In the genomic region with DNA sequence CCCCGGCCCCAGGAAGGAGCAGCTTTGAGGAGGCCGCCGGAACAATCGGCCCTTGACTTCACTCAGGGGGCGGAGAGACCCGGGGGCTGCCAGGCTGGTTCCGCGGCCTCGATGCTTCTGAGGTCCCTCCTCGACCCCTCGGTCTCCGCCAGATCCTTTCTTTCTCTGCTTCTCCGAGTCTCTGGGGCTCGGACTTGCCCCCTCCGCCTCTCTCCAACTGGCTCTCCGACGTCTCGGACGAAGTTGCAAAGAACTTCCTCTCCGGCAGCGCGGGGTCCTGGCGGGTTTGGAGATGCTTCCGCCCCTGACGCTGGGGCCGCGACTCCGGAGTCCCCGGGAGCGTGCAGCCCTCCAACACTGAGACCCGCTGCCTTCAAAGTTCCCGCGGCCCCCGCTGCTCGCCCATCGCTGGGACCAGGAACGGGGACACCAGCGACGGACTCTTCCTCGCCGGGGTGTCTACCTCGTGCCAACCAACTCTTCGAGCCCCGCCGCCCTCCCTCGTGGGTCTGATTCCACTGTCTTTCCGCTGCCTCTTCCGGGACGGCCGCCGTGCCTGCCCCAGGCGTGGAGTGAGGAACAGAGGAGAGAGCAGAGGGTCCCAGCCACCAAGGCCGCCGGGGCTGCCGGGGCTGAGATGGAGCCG, we compare ENCODE assay signal across 8 cellular contexts. TPM values are rescaled to one million over a fixed set of nuclear protein-coding genes. Genes with fewer than 3 reads are reported as not detected.
DNase-seq lines count a peak whose midpoint lies in the region; ATAC-seq, FAIRE-seq and TF ChIP-seq lines count a peak whose summit lies in the region.

No MANE protein-coding gene starts in this region.

- no peaks in the 10 kb centered on the region for H3K79me1 ChIP-seq in mesendoderm (ENCODE audit: low read length)

- intact Hi-C loops in CD14-positive monocyte (cut with micrococcal nuclease) (no loop called here), thyroid gland (cut with DNase I) (no loop called here)

- no CpG with 5 or more reads among the region's 56 CpGs for WGBS in mesendoderm (ENCODE audit: extremely low coverage, insufficient coverage, low lambda C conversion rate)
- WGBS in thyroid gland, 2 donors = 0 to 3% methylated on average over 29 to 39 of the region's 56 CpGs

- H2AK5ac ChIP-seq in mesendoderm (ENCODE audit: low read length) = no peak overlapping the region

- CTCF ChIA-PET in T-cell (lab: Charles Lee) = interaction anchor here (0.6 to 1.8 kb wide), 4 partner anchors 10 to 1395 kb away, joined by 3 to 5 read pairs (median 4); no protein-coding TSS in a partner anchor

- TF ChIP-seq POLR2A in thyroid gland (IDR thresholded peaks at IDR 0.05) = no peak
- TF ChIP-seq POLR2A in H54 (IDR thresholded peaks at IDR 0.05; ENCODE audit: low read depth, low read length) = no peak

- H3K27ac Mint-ChIP-seq in CD14-positive monocyte (no peak overlapping the region), T-cell (no peak overlapping the region)

- peak; percentile 1 for ATAC-seq in GM21423 (IDR thresholded peaks at IDR 0.05; ENCODE audit: unreplicated experiment)
- peak in 1 of 4 experiments; percentile 2 for ATAC-seq in T-cell (replicated peaks in 1 of 4)
- no peak for ATAC-seq in HG02588 (IDR thresholded peaks at IDR 0.05; ENCODE audit: unreplicated experiment)

- no peak overlapping the region for H2BK120ac ChIP-seq in mesendoderm (ENCODE audit: low read depth, low read length)

- no peaks in the 10 kb centered on the region for H3K79me2 ChIP-seq in mesendoderm (ENCODE audit: control insufficient read depth, insufficient read depth, low read length)

- H3K9me3 Mint-ChIP-seq in CD14-positive monocyte (peaks cover 8 to 52% (median 38%) of the 10 kb centered on the region in 7 donors), T-cell (no peaks in the 10 kb centered on the region)

- H3K36me3 ChIP-seq in mesendoderm (ENCODE audit: control insufficient read depth, insufficient read depth, low read length) = no peaks in the 10 kb centered on the region
- no peaks in the 10 kb centered on the region for H3K36me3 ChIP-seq in thyroid gland

- no peak overlapping the region for H3K56ac ChIP-seq in mesendoderm (ENCODE audit: low read length)

- no peak overlapping the region for H2BK15ac ChIP-seq in mesendoderm (replicated peaks; ENCODE audit: low read depth)

- DNase-seq in CD14-positive monocyte (ENCODE audit: low spot score) = no peak
- no peak for DNase-seq in T-cell
- peak; percentile 30 for DNase-seq in mesendoderm
- no peak for DNase-seq in thyroid gland
- DNase-seq in occipital lobe (lab: John Stamatoyannopoulos, UW) = no peak
- no peak for DNase-seq in H54 (ENCODE audit: insufficient read length, low spot score)

- H3K9me3 ChIP-seq in thyroid gland = no peaks in the 10 kb centered on the region

- H3K4me3 ChIP-seq in mesendoderm (ENCODE audit: low read length) (no peak overlapping the region), thyroid gland (replicated peaks in 1 of 3) (peak overlapping the region in 1 of 3 donors; percentile 19)

- H3K4me1 Mint-ChIP-seq in CD14-positive monocyte (peaks cover 42% of the 10 kb centered on the region), T-cell (peaks cover 41 to 61% (median 43%) of the 10 kb centered on the region in 3 donors)

- POLR2A ChIA-PET in T-cell (lab: Charles Lee) = interaction anchor here in 1 of 2 donors (0.6 to 0.7 kb wide), 4 partner anchors 12 to 309 kb away, joined by 4 to 5 read pairs (median 5); no protein-coding TSS in a partner anchor

- H3K4me1 ChIP-seq in mesendoderm (ENCODE audit: control insufficient read depth, low read depth, low read length) (peaks cover 2% of the 10 kb centered on the region), thyroid gland (peaks cover 22 to 41% of the 10 kb centered on the region in 2 donors)

- H2BK5ac ChIP-seq in mesendoderm (ENCODE audit: low read length) = no peak overlapping the region

- no peak for TF ChIP-seq CTCF in CD14-positive monocyte (IDR thresholded peaks at IDR 0.05)
- no peak for TF ChIP-seq CTCF in thyroid gland (IDR thresholded peaks at IDR 0.05)

- H3K27ac ChIP-seq in mesendoderm (ENCODE audit: low read depth, low read length) = no peak overlapping the region
- H3K27ac ChIP-seq in thyroid gland = no peak overlapping the region

- H3K4me3 Mint-ChIP-seq in CD14-positive monocyte = peak overlapping the region; percentile 52 to 84
- H3K4me3 Mint-ChIP-seq in T-cell = peak overlapping the region; percentile 39 to 75 (median 68)

- FAIRE-seq in H54 (lab: Jason Lieb, UNC) = no peak

- H3K23ac ChIP-seq in mesendoderm (ENCODE audit: low read length) = no peak overlapping the region

- H4K5ac ChIP-seq in mesendoderm (ENCODE audit: low read length) = no peak overlapping the region

- H3K4me2 ChIP-seq in mesendoderm (ENCODE audit: low read length) = peak overlapping the region; percentile 38

- H3K36me3 Mint-ChIP-seq in CD14-positive monocyte (peaks cover 5 to 6% of the 10 kb centered on the region in 2 donors), T-cell (no peaks in the 10 kb centered on the region)

- H3K27me3 ChIP-seq in mesendoderm (ENCODE audit: insufficient read depth, low read length, poor library complexity) (peaks cover 90% of the 10 kb centered on the region), thyroid gland (peaks cover 62% of the 10 kb centered on the region)

- no peak overlapping the region for H3K18ac ChIP-seq in mesendoderm (ENCODE audit: low read length)

- H3K4ac ChIP-seq in mesendoderm (ENCODE audit: low read depth, low read length) = no peak overlapping the region

- H3K27me3 Mint-ChIP-seq in CD14-positive monocyte (ENCODE audit: low read depth in 3 of 3) = peaks cover 95 to 98% (median 97%) of the 10 kb centered on the region in 3 donors
- peaks cover 69 to 91% of the 10 kb centered on the region in 2 donors for H3K27me3 Mint-ChIP-seq in T-cell

- H4K8ac ChIP-seq in mesendoderm (ENCODE audit: low read depth, low read length) = no peak overlapping the region

- H3K9ac ChIP-seq in mesendoderm (ENCODE audit: low read length) = no peak overlapping the region

RNA-seq across cellular contexts. Expression of a gene that starts 7.0 kb away (rescaled TPM):
- under 1 TPM in 1 of 2 donors, not detected in 1; 0.03 TPM for polyA plus RNA-seq in CD14-positive monocyte
- total RNA-seq in T-cell (10 to 100 TPM in 1 of 5 donors, 1 to 10 TPM in 4; 1.7 to 12.4 (median 4.4) TPM), thyroid gland (under 1 TPM in 1 of 4 donors, not detected in 3; 0.68 TPM), occipital lobe (not detected)
- polyA plus RNA-seq in mesendoderm (2013, experiment 1 of 2) = 0.06 TPM
- 0.08 TPM for polyA plus RNA-seq in mesendoderm (2013, experiment 2 of 2)
